Comparison of ENCODE assay signal across 1 cellular context in the genomic region with DNA sequence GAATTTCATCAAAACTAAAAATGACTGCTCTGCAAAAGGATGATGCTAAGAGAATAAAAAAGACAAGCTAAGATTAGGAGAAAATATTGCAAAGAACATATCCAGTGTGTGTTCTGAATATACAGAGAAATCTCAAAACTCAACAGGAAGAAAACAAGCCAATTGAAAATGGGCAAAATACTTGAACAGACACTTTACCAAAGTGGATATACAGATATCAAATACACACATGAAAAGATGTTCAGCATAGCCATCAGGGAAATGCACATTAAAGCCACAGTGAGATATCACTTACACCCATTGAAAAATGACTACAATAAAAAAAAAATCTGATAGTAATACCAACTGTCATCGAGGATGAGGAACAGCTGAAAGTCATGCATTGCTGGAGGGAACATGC.
TF ChIP-seq lines count a peak whose summit lies in the region.

No MANE protein-coding gene starts in this region.

TF ChIP-seq in GM12878, 131 proteins besides CTCF, POLR2A, EP300 and RAD21:
- TF ChIP-seq, protein P1, sequence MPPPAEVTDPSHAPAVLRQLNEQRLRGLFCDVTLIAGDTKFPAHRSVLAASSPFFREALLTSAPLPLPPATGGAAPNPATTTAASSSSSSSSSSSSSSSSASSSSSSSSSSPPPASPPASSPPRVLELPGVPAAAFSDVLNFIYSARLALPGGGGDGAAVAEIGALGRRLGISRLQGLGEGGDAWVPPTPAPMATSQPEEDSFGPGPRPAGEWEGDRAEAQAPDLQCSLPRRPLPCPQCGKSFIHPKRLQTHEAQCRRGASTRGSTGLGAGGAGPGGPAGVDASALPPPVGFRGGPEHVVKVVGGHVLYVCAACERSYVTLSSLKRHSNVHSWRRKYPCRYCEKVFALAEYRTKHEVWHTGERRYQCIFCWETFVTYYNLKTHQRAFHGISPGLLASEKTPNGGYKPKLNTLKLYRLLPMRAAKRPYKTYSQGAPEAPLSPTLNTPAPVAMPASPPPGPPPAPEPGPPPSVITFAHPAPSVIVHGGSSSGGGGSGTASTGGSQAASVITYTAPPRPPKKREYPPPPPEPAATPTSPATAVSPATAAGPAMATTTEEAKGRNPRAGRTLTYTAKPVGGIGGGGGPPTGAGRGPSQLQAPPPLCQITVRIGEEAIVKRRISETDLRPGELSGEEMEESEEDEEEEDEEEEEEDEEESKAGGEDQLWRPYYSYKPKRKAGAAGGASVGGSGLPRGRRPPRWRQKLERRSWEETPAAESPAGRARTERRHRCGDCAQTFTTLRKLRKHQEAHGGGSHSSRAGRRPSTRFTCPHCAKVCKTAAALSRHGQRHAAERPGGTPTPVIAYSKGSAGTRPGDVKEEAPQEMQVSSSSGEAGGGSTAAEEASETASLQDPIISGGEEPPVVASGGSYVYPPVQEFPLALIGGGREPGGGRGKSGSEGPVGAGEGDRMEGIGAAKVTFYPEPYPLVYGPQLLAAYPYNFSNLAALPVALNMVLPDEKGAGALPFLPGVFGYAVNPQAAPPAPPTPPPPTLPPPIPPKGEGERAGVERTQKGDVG (CRISPR knock-in tag; IDR thresholded peaks at IDR 0.05): no peak
- no peak for TF ChIP-seq CREM (IDR thresholded peaks at IDR 0.05; ENCODE audit: low read depth)
- TF ChIP-seq STAT1 (conservative IDR thresholded peaks at IDR 0.05): no peak
- TF ChIP-seq, protein P2, sequence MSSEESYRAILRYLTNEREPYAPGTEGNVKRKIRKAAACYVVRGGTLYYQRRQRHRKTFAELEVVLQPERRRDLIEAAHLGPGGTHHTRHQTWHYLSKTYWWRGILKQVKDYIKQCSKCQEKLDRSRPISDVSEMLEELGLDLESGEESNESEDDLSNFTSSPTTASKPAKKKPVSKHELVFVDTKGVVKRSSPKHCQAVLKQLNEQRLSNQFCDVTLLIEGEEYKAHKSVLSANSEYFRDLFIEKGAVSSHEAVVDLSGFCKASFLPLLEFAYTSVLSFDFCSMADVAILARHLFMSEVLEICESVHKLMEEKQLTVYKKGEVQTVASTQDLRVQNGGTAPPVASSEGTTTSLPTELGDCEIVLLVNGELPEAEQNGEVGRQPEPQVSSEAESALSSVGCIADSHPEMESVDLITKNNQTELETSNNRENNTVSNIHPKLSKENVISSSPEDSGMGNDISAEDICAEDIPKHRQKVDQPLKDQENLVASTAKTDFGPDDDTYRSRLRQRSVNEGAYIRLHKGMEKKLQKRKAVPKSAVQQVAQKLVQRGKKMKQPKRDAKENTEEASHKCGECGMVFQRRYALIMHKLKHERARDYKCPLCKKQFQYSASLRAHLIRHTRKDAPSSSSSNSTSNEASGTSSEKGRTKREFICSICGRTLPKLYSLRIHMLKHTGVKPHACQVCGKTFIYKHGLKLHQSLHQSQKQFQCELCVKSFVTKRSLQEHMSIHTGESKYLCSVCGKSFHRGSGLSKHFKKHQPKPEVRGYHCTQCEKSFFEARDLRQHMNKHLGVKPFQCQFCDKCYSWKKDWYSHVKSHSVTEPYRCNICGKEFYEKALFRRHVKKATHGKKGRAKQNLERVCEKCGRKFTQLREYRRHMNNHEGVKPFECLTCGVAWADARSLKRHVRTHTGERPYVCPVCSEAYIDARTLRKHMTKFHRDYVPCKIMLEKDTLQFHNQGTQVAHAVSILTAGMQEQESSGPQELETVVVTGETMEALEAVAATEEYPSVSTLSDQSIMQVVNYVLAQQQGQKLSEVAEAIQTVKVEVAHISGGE (CRISPR knock-in tag; IDR thresholded peaks at IDR 0.05): no peak
- no peak for TF ChIP-seq ZZZ3 (IDR thresholded peaks at IDR 0.05; ENCODE audit: control insufficient read depth, insufficient read length, low read depth)
- TF ChIP-seq, protein P3, sequence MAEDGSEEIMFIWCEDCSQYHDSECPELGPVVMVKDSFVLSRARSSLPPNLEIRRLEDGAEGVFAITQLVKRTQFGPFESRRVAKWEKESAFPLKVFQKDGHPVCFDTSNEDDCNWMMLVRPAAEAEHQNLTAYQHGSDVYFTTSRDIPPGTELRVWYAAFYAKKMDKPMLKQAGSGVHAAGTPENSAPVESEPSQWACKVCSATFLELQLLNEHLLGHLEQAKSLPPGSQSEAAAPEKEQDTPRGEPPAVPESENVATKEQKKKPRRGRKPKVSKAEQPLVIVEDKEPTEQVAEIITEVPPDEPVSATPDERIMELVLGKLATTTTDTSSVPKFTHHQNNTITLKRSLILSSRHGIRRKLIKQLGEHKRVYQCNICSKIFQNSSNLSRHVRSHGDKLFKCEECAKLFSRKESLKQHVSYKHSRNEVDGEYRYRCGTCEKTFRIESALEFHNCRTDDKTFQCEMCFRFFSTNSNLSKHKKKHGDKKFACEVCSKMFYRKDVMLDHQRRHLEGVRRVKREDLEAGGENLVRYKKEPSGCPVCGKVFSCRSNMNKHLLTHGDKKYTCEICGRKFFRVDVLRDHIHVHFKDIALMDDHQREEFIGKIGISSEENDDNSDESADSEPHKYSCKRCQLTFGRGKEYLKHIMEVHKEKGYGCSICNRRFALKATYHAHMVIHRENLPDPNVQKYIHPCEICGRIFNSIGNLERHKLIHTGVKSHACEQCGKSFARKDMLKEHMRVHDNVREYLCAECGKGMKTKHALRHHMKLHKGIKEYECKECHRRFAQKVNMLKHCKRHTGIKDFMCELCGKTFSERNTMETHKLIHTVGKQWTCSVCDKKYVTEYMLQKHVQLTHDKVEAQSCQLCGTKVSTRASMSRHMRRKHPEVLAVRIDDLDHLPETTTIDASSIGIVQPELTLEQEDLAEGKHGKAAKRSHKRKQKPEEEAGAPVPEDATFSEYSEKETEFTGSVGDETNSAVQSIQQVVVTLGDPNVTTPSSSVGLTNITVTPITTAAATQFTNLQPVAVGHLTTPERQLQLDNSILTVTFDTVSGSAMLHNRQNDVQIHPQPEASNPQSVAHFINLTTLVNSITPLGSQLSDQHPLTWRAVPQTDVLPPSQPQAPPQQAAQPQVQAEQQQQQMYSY (CRISPR knock-in tag; IDR thresholded peaks at IDR 0.05): no peak
- no peak for TF ChIP-seq SMAD1 (IDR thresholded peaks at IDR 0.05; ENCODE audit: low read depth, partially characterized antibody)
- no peak for TF ChIP-seq ZBED1 (IDR thresholded peaks at IDR 0.05; ENCODE audit: borderline replicate concordance)
- no peak for TF ChIP-seq WRNIP1 (IDR thresholded peaks at IDR 0.05; ENCODE audit: borderline replicate concordance, low read depth, low read length)
- TF ChIP-seq RUNX3 (IDR thresholded peaks at IDR 0.05; ENCODE audit: low read length): no peak
